9 cellular contexts compared by ENCODE assay signal in genomic region chr19:57118848-57119247, GRCh38. TPM values are rescaled to one million over a fixed set of nuclear protein-coding genes. Genes with fewer than 3 reads are reported as not detected.
"Had no signal": no experiment of that assay in that cellular context is flagged by ENCODE, and none has a peak within 500 bp of the region (broad histone marks: within the 10 kb centered on the region; RNA-seq: fewer than 3 reads in every experiment).

No MANE protein-coding gene starts in this region.

- H3K27ac ChIP-seq: HL-60 had no signal

- H3K4me3 ChIP-seq: K562 had no signal

- DNase-seq: IMR-90, KBM-7, KG1 had no signal

- ATAC-seq: HepG2, K562 had no signal

RNA-seq across cellular contexts. Expression of gene USP29, which starts 0.9 kb away (rescaled TPM):
- total RNA-seq: HepG2, HT-29, HT1080, IMR-90, K562 had no signal
- polyA plus RNA-seq: HepG2, IgD-negative memory B cell, IMR-90, K562 had no signal

RNA-seq across cellular contexts. Expression of gene ZIM3, which starts 26.2 kb away (rescaled TPM):
- total RNA-seq: HepG2, HT-29, HT1080, IMR-90, K562 had no signal
- polyA plus RNA-seq: HepG2, IgD-negative memory B cell, IMR-90, K562 had no signal

RNA-seq across cellular contexts. Expression of gene DUXA, which starts 48.4 kb away (rescaled TPM):
- total RNA-seq: HepG2, HT-29, HT1080, IMR-90, K562 had no signal
- polyA plus RNA-seq: HepG2, IgD-negative memory B cell, IMR-90, K562 had no signal
